Comparison of ENCODE assay signal across 8 cellular contexts in the genomic region with DNA sequence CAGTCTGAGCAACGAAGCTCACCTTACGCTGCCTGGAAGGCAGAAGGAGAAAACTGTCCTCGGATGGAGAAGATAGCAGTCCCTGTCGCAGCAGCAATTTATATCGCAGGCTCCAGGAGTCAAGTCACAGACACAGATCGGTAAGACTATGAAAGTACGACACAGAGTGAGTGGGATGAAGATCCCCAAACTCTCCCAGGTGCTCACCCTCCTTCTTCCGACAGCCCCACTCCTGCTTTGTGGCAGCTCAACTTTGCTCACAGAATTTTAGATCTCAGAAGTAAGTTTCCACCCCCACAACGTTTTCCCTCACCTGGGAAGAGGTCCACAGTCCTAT. TPM values are rescaled to one million over a fixed set of nuclear protein-coding genes. Genes with fewer than 3 reads are reported as not detected.
DNase-seq lines count a peak whose midpoint lies in the region; ATAC-seq and TF ChIP-seq lines count a peak whose summit lies in the region.

No MANE protein-coding gene starts in this region.

- no peaks in the 10 kb centered on the region for H3K27me3 Mint-ChIP-seq in CD4-positive, alpha-beta memory T cell
- peaks cover 5% of the 10 kb centered on the region for H3K27me3 Mint-ChIP-seq in brain

- H3K4me3 ChIP-seq in CD4-positive, alpha-beta memory T cell (ENCODE audit: low read length in 2 of 2): peak overlapping the region; percentile 73 to 97
- H3K4me3 ChIP-seq in lower lobe of right lung (peak overlapping the region; percentile 69), urinary bladder (ENCODE audit: low read depth, low read length) (peak overlapping the region; percentile 66)

- peak overlapping the region; percentile 96 to 99 (median 98) for H3K27ac Mint-ChIP-seq in CD4-positive, alpha-beta memory T cell
- H3K27ac Mint-ChIP-seq in brain: peak overlapping the region; percentile 89 to 98 (median 96)

- peak overlapping the region; percentile 87 for H3K27ac ChIP-seq in CD4-positive, alpha-beta memory T cell (ENCODE audit: low read depth, low read length)
- H3K27ac ChIP-seq in lower lobe of right lung (peak overlapping the region; percentile 84), urinary bladder (ENCODE audit: low read depth) (no peak overlapping the region)

- ATAC-seq in lower lobe of right lung: peak; percentile 0 to 7

- no peaks in the 10 kb centered on the region for H3K27me3 ChIP-seq in CD4-positive, alpha-beta memory T cell (ENCODE audit: insufficient read depth, low read length)
- H3K27me3 ChIP-seq in lower lobe of right lung (ENCODE audit: low read depth): no peaks in the 10 kb centered on the region

- H3K4me1 Mint-ChIP-seq in CD4-positive, alpha-beta memory T cell: peaks cover 25 to 58% (median 35%) of the 10 kb centered on the region in 4 donors
- H3K4me1 Mint-ChIP-seq in brain: peaks cover 46% of the 10 kb centered on the region

- H3K4me3 Mint-ChIP-seq in CD4-positive, alpha-beta memory T cell: peak overlapping the region; percentile 94 to 98 (median 96)
- peak overlapping the region; percentile 95 to 100 (median 99) for H3K4me3 Mint-ChIP-seq in brain

- H3K9me3 Mint-ChIP-seq in CD4-positive, alpha-beta memory T cell: peaks cover 0 to 4% (median 0%) of the 10 kb centered on the region in 8 donors
- H3K9me3 Mint-ChIP-seq in brain: peaks cover 0 to 8% (median 0%) of the 10 kb centered on the region in 5 experiments

- POLR2A ChIA-PET in CD4-positive, alpha-beta memory T cell (lab: Charles Lee; ENCODE audit: partially characterized antibody): interaction anchor here (0.5 to 4.0 kb wide), 19 partner anchors 10 to 894 kb away, joined by 3 to 27 read pairs (median 3); a partner anchor contains a TSS

- intact Hi-C loops in CD4-positive, alpha-beta memory T cell (cut with micrococcal nuclease): loop anchor here (1.0 to 10.0 kb wide), 5 partner anchors 37 to 1988 kb away; a partner anchor contains a TSS
- intact Hi-C loops in lower lobe of right lung (cut with DNase I): no loop called here

- no peak for TF ChIP-seq CTCF in brain (conservative IDR thresholded peaks at IDR 0.05)
- no peak for TF ChIP-seq CTCF in lower lobe of right lung (IDR thresholded peaks at IDR 0.05)

- no peak for DNase-seq in CD4-positive, alpha-beta memory T cell
- DNase-seq in HS-5 (ENCODE audit: low read depth) (peak; percentile 5), lower lobe of right lung (no peak), NCI-H2171 treated with DMSO at 0.1 percent for 48 hours (lab: John Stamatoyannopoulos, UW) (no peak), RKO (ENCODE audit: low spot score) (no peak)
- no peak for DNase-seq in activated CD4-positive, alpha-beta T cell treated with anti-CD3 and anti-CD28 coated beads, Interleukin-2, amount 50 U/mL, for 1 hour

- CTCF ChIA-PET in CD4-positive, alpha-beta memory T cell (lab: Charles Lee; ENCODE audit: partially characterized antibody): interaction anchor here (0.6 to 6.1 kb wide), 66 partner anchors 9 to 1134 kb away, joined by 3 to 290 read pairs (median 4); a partner anchor contains a TSS

- WGBS in urinary bladder: 1% methylated on average over 9 of the region's 9 CpGs

- H3K9me3 ChIP-seq in CD4-positive, alpha-beta memory T cell (ENCODE audit: control insufficient read depth in 1 of 2, low read length in 2 of 2): no peaks in the 10 kb centered on the region
- H3K9me3 ChIP-seq in lower lobe of right lung: no peaks in the 10 kb centered on the region

- peaks cover 15 to 44% of the 10 kb centered on the region in 2 donors for H3K36me3 Mint-ChIP-seq in CD4-positive, alpha-beta memory T cell
- H3K36me3 Mint-ChIP-seq in brain: peaks cover 33% of the 10 kb centered on the region

- H3K4me1 ChIP-seq in CD4-positive, alpha-beta memory T cell (ENCODE audit: insufficient read depth, low read length): peaks cover 29% of the 10 kb centered on the region
- H3K4me1 ChIP-seq in lower lobe of right lung (peaks cover 12% of the 10 kb centered on the region), urinary bladder (ENCODE audit: insufficient read depth) (no peaks in the 10 kb centered on the region)

- H3K36me3 ChIP-seq in CD4-positive, alpha-beta memory T cell (ENCODE audit: insufficient read depth, low read length): peaks cover 3% of the 10 kb centered on the region
- H3K36me3 ChIP-seq in lower lobe of right lung: peaks cover 37% of the 10 kb centered on the region
- peaks cover 2% of the 10 kb centered on the region for H3K36me3 ChIP-seq in urinary bladder (ENCODE audit: insufficient read depth)

RNA-seq across cellular contexts. Expression of a gene that starts 0.4 kb away (rescaled TPM):
- total RNA-seq in CD4-positive, alpha-beta memory T cell: 10 to 100 TPM; 20.5 to 22.2 TPM
- polyA plus RNA-seq in CD4-positive, alpha-beta memory T cell: 10 to 100 TPM; 50.4 to 54.9 TPM
- polyA plus RNA-seq in brain (ENCODE audit: insufficient read depth, low read depth, low replicate concordance) (35.5 TPM), urinary bladder (27.5 TPM)
- total RNA-seq in lower lobe of right lung (26.4 TPM), urinary bladder (32.1 TPM)

RNA-seq across cellular contexts. Expression of a gene that starts 36.8 kb away (rescaled TPM):
- total RNA-seq in CD4-positive, alpha-beta memory T cell: 10 to 100 TPM; 25.9 to 29.3 TPM
- polyA plus RNA-seq in CD4-positive, alpha-beta memory T cell: 10 to 100 TPM; 52.8 to 77.5 TPM
- polyA plus RNA-seq in brain (ENCODE audit: insufficient read depth, low read depth, low replicate concordance) (31.1 TPM), urinary bladder (17.5 TPM)
- total RNA-seq in lower lobe of right lung (25.3 TPM), urinary bladder (82.7 TPM)
